In genomic region chr10:25701651-25702050, GRCh38 we compare ENCODE assay signal across 2 cellular contexts.
TF ChIP-seq lines count a peak whose summit lies in the region.

No MANE protein-coding gene starts in this region.

TF ChIP-seq in GM23338, 12 proteins besides CTCF, POLR2A, EP300 and RAD21 (continued from another document):
- TF ChIP-seq, protein P1, sequence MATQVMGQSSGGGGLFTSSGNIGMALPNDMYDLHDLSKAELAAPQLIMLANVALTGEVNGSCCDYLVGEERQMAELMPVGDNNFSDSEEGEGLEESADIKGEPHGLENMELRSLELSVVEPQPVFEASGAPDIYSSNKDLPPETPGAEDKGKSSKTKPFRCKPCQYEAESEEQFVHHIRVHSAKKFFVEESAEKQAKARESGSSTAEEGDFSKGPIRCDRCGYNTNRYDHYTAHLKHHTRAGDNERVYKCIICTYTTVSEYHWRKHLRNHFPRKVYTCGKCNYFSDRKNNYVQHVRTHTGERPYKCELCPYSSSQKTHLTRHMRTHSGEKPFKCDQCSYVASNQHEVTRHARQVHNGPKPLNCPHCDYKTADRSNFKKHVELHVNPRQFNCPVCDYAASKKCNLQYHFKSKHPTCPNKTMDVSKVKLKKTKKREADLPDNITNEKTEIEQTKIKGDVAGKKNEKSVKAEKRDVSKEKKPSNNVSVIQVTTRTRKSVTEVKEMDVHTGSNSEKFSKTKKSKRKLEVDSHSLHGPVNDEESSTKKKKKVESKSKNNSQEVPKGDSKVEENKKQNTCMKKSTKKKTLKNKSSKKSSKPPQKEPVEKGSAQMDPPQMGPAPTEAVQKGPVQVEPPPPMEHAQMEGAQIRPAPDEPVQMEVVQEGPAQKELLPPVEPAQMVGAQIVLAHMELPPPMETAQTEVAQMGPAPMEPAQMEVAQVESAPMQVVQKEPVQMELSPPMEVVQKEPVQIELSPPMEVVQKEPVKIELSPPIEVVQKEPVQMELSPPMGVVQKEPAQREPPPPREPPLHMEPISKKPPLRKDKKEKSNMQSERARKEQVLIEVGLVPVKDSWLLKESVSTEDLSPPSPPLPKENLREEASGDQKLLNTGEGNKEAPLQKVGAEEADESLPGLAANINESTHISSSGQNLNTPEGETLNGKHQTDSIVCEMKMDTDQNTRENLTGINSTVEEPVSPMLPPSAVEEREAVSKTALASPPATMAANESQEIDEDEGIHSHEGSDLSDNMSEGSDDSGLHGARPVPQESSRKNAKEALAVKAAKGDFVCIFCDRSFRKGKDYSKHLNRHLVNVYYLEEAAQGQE (IDR thresholded peaks at IDR 0.05; ENCODE audit: unreplicated experiment) = no peak
- no peak for TF ChIP-seq JUNB (IDR thresholded peaks at IDR 0.05; ENCODE audit: unreplicated experiment)
- no peak for TF ChIP-seq EZH2phosphoT487 (IDR thresholded peaks at IDR 0.05; ENCODE audit: unreplicated experiment)
- TF ChIP-seq, protein P2, sequence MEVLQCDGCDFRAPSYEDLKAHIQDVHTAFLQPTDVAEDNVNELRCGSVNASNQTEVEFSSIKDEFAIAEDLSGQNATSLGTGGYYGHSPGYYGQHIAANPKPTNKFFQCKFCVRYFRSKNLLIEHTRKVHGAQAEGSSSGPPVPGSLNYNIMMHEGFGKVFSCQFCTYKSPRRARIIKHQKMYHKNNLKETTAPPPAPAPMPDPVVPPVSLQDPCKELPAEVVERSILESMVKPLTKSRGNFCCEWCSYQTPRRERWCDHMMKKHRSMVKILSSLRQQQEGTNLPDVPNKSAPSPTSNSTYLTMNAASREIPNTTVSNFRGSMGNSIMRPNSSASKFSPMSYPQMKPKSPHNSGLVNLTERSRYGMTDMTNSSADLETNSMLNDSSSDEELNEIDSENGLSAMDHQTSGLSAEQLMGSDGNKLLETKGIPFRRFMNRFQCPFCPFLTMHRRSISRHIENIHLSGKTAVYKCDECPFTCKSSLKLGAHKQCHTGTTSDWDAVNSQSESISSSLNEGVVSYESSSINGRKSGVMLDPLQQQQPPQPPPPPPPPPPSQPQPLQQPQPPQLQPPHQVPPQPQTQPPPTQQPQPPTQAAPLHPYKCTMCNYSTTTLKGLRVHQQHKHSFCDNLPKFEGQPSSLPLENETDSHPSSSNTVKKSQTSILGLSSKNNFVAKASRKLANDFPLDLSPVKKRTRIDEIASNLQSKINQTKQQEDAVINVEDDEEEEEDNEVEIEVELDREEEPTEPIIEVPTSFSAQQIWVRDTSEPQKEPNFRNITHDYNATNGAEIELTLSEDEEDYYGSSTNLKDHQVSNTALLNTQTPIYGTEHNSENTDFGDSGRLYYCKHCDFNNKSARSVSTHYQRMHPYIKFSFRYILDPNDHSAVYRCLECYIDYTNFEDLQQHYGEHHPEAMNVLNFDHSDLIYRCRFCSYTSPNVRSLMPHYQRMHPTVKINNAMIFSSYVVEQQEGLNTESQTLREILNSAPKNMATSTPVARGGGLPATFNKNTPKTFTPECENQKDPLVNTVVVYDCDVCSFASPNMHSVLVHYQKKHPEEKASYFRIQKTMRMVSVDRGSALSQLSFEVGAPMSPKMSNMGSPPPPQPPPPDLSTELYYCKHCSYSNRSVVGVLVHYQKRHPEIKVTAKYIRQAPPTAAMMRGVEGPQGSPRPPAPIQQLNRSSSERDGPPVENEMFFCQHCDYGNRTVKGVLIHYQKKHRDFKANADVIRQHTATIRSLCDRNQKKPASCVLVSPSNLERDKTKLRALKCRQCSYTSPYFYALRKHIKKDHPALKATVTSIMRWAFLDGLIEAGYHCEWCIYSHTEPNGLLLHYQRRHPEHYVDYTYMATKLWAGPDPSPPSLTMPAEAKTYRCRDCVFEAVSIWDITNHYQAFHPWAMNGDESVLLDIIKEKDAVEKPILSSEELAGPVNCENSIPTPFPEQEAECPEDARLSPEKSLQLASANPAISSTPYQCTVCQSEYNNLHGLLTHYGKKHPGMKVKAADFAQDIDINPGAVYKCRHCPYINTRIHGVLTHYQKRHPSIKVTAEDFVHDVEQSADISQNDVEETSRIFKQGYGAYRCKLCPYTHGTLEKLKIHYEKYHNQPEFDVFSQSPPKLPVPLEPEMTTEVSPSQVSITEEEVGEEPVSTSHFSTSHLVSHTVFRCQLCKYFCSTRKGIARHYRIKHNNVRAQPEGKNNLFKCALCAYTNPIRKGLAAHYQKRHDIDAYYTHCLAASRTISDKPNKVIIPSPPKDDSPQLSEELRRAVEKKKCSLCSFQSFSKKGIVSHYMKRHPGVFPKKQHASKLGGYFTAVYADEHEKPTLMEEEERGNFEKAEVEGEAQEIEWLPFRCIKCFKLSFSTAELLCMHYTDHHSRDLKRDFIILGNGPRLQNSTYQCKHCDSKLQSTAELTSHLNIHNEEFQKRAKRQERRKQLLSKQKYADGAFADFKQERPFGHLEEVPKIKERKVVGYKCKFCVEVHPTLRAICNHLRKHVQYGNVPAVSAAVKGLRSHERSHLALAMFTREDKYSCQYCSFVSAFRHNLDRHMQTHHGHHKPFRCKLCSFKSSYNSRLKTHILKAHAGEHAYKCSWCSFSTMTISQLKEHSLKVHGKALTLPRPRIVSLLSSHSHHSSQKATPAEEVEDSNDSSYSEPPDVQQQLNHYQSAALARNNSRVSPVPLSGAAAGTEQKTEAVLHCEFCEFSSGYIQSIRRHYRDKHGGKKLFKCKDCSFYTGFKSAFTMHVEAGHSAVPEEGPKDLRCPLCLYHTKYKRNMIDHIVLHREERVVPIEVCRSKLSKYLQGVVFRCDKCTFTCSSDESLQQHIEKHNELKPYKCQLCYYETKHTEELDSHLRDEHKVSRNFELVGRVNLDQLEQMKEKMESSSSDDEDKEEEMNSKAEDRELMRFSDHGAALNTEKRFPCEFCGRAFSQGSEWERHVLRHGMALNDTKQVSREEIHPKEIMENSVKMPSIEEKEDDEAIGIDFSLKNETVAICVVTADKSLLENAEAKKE (CRISPR knock-in tag; IDR thresholded peaks at IDR 0.05) = no peak
- TF ChIP-seq NANOG (IDR thresholded peaks at IDR 0.05; ENCODE audit: borderline replicate concordance) = no peak
- TF ChIP-seq CREB1 (CRISPR knock-in tag; IDR thresholded peaks at IDR 0.05; ENCODE audit: low read depth) = no peak

TF ChIP-seq in WTC11, 78 proteins besides CTCF, POLR2A, EP300 and RAD21:
- TF ChIP-seq, protein P3, sequence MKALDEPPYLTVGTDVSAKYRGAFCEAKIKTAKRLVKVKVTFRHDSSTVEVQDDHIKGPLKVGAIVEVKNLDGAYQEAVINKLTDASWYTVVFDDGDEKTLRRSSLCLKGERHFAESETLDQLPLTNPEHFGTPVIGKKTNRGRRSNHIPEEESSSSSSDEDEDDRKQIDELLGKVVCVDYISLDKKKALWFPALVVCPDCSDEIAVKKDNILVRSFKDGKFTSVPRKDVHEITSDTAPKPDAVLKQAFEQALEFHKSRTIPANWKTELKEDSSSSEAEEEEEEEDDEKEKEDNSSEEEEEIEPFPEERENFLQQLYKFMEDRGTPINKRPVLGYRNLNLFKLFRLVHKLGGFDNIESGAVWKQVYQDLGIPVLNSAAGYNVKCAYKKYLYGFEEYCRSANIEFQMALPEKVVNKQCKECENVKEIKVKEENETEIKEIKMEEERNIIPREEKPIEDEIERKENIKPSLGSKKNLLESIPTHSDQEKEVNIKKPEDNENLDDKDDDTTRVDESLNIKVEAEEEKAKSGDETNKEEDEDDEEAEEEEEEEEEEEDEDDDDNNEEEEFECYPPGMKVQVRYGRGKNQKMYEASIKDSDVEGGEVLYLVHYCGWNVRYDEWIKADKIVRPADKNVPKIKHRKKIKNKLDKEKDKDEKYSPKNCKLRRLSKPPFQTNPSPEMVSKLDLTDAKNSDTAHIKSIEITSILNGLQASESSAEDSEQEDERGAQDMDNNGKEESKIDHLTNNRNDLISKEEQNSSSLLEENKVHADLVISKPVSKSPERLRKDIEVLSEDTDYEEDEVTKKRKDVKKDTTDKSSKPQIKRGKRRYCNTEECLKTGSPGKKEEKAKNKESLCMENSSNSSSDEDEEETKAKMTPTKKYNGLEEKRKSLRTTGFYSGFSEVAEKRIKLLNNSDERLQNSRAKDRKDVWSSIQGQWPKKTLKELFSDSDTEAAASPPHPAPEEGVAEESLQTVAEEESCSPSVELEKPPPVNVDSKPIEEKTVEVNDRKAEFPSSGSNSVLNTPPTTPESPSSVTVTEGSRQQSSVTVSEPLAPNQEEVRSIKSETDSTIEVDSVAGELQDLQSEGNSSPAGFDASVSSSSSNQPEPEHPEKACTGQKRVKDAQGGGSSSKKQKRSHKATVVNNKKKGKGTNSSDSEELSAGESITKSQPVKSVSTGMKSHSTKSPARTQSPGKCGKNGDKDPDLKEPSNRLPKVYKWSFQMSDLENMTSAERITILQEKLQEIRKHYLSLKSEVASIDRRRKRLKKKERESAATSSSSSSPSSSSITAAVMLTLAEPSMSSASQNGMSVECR (CRISPR knock-in tag; IDR thresholded peaks at IDR 0.05; ENCODE audit: borderline replicate concordance) = no peak
- TF ChIP-seq, protein P4, sequence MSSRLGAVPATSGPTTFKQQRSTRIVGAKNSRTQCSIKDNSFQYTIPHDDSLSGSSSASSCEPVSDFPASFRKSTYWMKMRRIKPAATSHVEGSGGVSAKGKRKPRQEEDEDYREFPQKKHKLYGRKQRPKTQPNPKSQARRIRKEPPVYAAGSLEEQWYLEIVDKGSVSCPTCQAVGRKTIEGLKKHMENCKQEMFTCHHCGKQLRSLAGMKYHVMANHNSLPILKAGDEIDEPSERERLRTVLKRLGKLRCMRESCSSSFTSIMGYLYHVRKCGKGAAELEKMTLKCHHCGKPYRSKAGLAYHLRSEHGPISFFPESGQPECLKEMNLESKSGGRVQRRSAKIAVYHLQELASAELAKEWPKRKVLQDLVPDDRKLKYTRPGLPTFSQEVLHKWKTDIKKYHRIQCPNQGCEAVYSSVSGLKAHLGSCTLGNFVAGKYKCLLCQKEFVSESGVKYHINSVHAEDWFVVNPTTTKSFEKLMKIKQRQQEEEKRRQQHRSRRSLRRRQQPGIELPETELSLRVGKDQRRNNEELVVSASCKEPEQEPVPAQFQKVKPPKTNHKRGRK (CRISPR knock-in tag; IDR thresholded peaks at IDR 0.05; ENCODE audit: borderline replicate concordance) = no peak
- TF ChIP-seq NFE2L1 (CRISPR knock-in tag; IDR thresholded peaks at IDR 0.05) (no peak), HMGXB4 (CRISPR knock-in tag; IDR thresholded peaks at IDR 0.05) (no peak)
- TF ChIP-seq, protein P5, sequence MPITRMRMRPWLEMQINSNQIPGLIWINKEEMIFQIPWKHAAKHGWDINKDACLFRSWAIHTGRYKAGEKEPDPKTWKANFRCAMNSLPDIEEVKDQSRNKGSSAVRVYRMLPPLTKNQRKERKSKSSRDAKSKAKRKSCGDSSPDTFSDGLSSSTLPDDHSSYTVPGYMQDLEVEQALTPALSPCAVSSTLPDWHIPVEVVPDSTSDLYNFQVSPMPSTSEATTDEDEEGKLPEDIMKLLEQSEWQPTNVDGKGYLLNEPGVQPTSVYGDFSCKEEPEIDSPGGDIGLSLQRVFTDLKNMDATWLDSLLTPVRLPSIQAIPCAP (CRISPR knock-in tag; IDR thresholded peaks at IDR 0.05) = no peak
- TF ChIP-seq, protein P6, sequence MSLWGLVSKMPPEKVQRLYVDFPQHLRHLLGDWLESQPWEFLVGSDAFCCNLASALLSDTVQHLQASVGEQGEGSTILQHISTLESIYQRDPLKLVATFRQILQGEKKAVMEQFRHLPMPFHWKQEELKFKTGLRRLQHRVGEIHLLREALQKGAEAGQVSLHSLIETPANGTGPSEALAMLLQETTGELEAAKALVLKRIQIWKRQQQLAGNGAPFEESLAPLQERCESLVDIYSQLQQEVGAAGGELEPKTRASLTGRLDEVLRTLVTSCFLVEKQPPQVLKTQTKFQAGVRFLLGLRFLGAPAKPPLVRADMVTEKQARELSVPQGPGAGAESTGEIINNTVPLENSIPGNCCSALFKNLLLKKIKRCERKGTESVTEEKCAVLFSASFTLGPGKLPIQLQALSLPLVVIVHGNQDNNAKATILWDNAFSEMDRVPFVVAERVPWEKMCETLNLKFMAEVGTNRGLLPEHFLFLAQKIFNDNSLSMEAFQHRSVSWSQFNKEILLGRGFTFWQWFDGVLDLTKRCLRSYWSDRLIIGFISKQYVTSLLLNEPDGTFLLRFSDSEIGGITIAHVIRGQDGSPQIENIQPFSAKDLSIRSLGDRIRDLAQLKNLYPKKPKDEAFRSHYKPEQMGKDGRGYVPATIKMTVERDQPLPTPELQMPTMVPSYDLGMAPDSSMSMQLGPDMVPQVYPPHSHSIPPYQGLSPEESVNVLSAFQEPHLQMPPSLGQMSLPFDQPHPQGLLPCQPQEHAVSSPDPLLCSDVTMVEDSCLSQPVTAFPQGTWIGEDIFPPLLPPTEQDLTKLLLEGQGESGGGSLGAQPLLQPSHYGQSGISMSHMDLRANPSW (CRISPR knock-in tag; conservative IDR thresholded peaks at IDR 0.05; ENCODE audit: low read depth) = no peak
